10 cellular contexts compared by ENCODE assay signal in the genomic region with DNA sequence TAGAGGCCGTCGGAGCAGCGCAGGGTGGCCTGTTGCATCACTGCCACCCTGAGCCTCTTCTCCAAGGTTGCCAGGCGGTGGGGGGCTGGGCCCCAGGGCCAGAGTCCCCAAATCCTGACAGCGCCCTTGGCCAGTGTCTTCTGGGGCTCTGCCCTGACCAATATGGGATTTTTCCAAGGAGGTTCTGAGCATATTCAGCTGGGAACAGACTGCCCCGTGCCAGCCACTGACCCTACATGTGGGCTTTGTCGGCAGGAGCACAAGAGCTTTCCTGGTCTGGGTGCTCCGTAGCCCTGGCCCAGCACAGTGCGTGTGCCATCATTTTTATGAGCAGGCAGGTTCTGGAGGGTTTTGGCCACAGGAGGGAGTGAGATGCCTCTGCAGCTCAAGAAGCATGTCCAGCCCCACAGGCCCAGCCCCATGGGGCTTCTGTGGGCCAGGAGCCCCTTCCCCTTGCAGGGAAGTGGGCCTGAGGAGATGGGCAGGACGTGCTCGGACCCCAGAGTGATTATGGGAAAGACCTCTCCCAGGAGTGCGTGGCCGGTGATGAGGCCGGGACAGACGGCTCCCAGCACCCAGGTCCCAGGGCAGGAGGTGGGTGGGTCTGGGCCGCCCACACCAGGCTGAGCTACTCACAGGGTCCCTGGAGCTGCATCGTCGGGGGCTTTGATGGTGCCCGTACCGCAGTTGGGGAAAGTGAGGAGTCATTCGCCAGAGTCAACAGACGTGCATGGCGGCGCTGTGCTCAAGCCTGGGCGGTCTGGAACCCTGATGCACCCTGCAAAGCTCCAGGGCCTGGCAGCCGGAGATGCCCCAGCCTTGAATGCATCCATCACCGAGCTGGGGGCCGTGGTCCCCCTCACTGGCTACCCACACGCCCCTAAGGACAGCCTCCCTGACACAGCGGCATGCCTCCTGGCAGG.
A peak's percentile ranks its signal among the peaks of the same experiment; 100 is the strongest.
DNase-seq lines count a peak whose midpoint lies in the region; ATAC-seq, FAIRE-seq and TF ChIP-seq lines count a peak whose summit lies in the region.
"Had no signal": no experiment of that assay in that cellular context is flagged by ENCODE, and none has a peak within 500 bp of the region (broad histone marks: within the 10 kb centered on the region; RNA-seq: fewer than 3 reads in every experiment).

No MANE protein-coding gene starts in this region.

- in situ Hi-C loops in GM13977 (cut with MboI; ENCODE audit: low pct_unique_long_range_greater_than_20kb, low sequenced_read_pairs, unreplicated experiment) = no loop called here
- in situ Hi-C loops in GM12878 (cut with MboI) = no loop called here

- H3K36me3 ChIP-seq in GM12878 (ENCODE audit: control insufficient read depth in 2 of 2, insufficient read depth in 2 of 2, low read length in 1 of 2) (no peaks in the 10 kb centered on the region), hepatocyte (replicated peaks; ENCODE audit: insufficient read depth, low read depth) (no peaks in the 10 kb centered on the region)

- FAIRE-seq in GM12878 (lab: Jason Lieb, UNC) = no peak

- peak; percentile 27 for TF ChIP-seq CTCF in GM13977 (IDR thresholded peaks at IDR 0.05; ENCODE audit: extremely low read depth, insufficient read depth, missing control alignments)
- TF ChIP-seq CTCF in GM12878 (IDR thresholded peaks at IDR 0.05 in 2 of 3, conservative IDR thresholded peaks at IDR 0.05 in 1 of 3; ENCODE audit: control insufficient read depth in 2 of 3, extremely low read depth in 1 of 3, insufficient read depth in 1 of 3, low read depth in 3 of 3, low read length in 3 of 3) = peak in 2 of 3 experiments; percentile 1 to 9; a peak in 1 of 6 replicates
- TF ChIP-seq CTCF in hepatocyte (IDR thresholded peaks at IDR 0.05; ENCODE audit: poor library complexity) = peak; percentile 8

- TF ChIP-seq POLR2A in GM12878 (IDR thresholded peaks at IDR 0.05; ENCODE audit: low read depth, low read length) = no peak

- CTCF ChIA-PET in GM12878 (lab: Yijun Ruan, JAX) = no interaction called here

- ATAC-seq in GM12878 = no peak
- no peak for ATAC-seq in GM19035 (IDR thresholded peaks at IDR 0.05; ENCODE audit: unreplicated experiment)
- ATAC-seq: stimulated activated naive CD8-positive, alpha-beta T cell treated with anti-CD3 and anti-CD28 coated beads, Interleukin-15, amount 100 ng/mL, for 72 hours had no signal

- intact Hi-C loops in GM12878 (cut with micrococcal nuclease; ENCODE audit: unreplicated experiment) = no loop called here

- H3K79me2 ChIP-seq in GM12878 (ENCODE audit: control insufficient read depth, insufficient read depth, low read length) (no peaks in the 10 kb centered on the region), hepatocyte (no peaks in the 10 kb centered on the region)

- H2AFZ ChIP-seq in GM12878 (ENCODE audit: control insufficient read depth, low read depth, low read length) = no peak overlapping the region
- H2AFZ ChIP-seq in hepatocyte = no peak overlapping the region

- WGBS in GM12878 (ENCODE audit: insufficient coverage, insufficient replicate concordance, low lambda C conversion rate, missing lambda C conversion rate) = 48% methylated on average over 30 of the region's 30 CpGs
- 92% methylated on average over 27 of the region's 30 CpGs for WGBS in hepatocyte (ENCODE audit: low lambda C conversion rate, missing lambda C conversion rate)

- H3K9me3 ChIP-seq in GM12878 (replicated peaks; ENCODE audit: control insufficient read depth, insufficient read depth, low read length) = no peaks in the 10 kb centered on the region
- no peaks in the 10 kb centered on the region for H3K9me3 ChIP-seq in hepatocyte (ENCODE audit: low read depth)

- H3K27ac ChIP-seq in GM12878 (ENCODE audit: control insufficient read depth, insufficient read depth) = no peak overlapping the region
- H3K27ac ChIP-seq in hepatocyte = peak overlapping the region; percentile 70
- peak overlapping the region; percentile 38 for H3K27ac ChIP-seq in substantia nigra (ENCODE audit: low read depth, low read length, poor library complexity, severe bottlenecking)

- H3K9ac ChIP-seq in GM12878 (ENCODE audit: control insufficient read depth, insufficient read depth, low read length) = no peak overlapping the region

- H3K4me1 ChIP-seq in GM12878 (ENCODE audit: control insufficient read depth, insufficient read depth, low read length) = no peaks in the 10 kb centered on the region
- H3K4me1 ChIP-seq in hepatocyte (ENCODE audit: insufficient read depth) = peaks cover 32% of the 10 kb centered on the region

- RAD21 ChIA-PET in GM12878 (lab: Charles Lee; ENCODE audit: unreplicated experiment) = no interaction called here

- no peak for TF ChIP-seq EP300 in GM12878 (IDR thresholded peaks at IDR 0.05; ENCODE audit: borderline replicate concordance in 1 of 2, control insufficient read depth in 1 of 2, low read depth in 2 of 2, low read length in 2 of 2)

- DNase-seq in GM13977 (ENCODE audit: low spot score) (peak; percentile 41), GM12878 (ENCODE audit: low read depth, low spot score) (no peak), hepatocyte (ENCODE audit: low spot score) (no peak), substantia nigra (lab: John Stamatoyannopoulos, UW) (peak in 1 of 49 donors; percentile 51), NCI-H1417 treated with DMSO at 0.1 percent for 48 hours (lab: John Stamatoyannopoulos, UW) (no peak), HUDEP-2 (lab: John Stamatoyannopoulos, UW; ENCODE audit: unreplicated experiment in 76 of 76) (no peak), DMS 273 treated with DMSO at 0.1 percent for 48 hours (lab: John Stamatoyannopoulos, UW) (no peak)
- DNase-seq: NCI-H510A treated with DMSO at 0.1 percent for 48 hours; stimulated activated naive CD8-positive, alpha-beta T cell treated with anti-CD3 and anti-CD28 coated beads, Interleukin-15, amount 100 ng/mL, for 72 hours had no signal

- POLR2A ChIA-PET in GM12878 (lab: Charles Lee) = no interaction called here

- BruUV-seq in GM12878 (replicated peaks; lab: Mats Ljungman, UMichigan) = no TSS peak

- H3K27me3 ChIP-seq in GM12878 (replicated peaks in 1 of 2; ENCODE audit: control insufficient read depth in 2 of 2, insufficient read depth in 2 of 2, low read length in 1 of 2) = no peaks in the 10 kb centered on the region; a peak in 2 of 4 replicates
- no peaks in the 10 kb centered on the region for H3K27me3 ChIP-seq in hepatocyte

- TF ChIP-seq RAD21 in GM12878 (IDR thresholded peaks at IDR 0.05; ENCODE audit: insufficient read depth, low read depth, low read length) = no peak

- SMC1A ChIA-PET in GM12878 (lab: Charles Lee; ENCODE audit: uncharacterized antibody, unreplicated experiment) = no interaction called here

- H3K4me3 ChIP-seq in GM12878 = no peak overlapping the region
- no peak overlapping the region for H3K4me3 ChIP-seq in hepatocyte

- no peaks in the 10 kb centered on the region for H4K20me1 ChIP-seq in GM12878 (ENCODE audit: control insufficient read depth, insufficient read depth)
- no peaks in the 10 kb centered on the region for H4K20me1 ChIP-seq in hepatocyte (ENCODE audit: insufficient read depth, poor library complexity, severe bottlenecking)

- no peaks in the 10 kb centered on the region for H3K9me2 ChIP-seq in hepatocyte (replicated peaks; ENCODE audit: insufficient read depth)

- H3K4me2 ChIP-seq in GM12878 (ENCODE audit: control insufficient read depth, insufficient read depth) (no peak overlapping the region), hepatocyte (no peak overlapping the region)

TF ChIP-seq in GM12878, 131 proteins besides CTCF, POLR2A, EP300 and RAD21 (continues in another document):
- TF ChIP-seq CHD1 (IDR thresholded peaks at IDR 0.05; ENCODE audit: low read depth, low read length) (no peak), MYC (IDR thresholded peaks at IDR 0.05; ENCODE audit: insufficient read depth, insufficient read length, insufficient replicate concordance, low read length, severe bottlenecking) (no peak), IKZF1 (conservative IDR thresholded peaks at IDR 0.05) (no peak), SUPT20H (IDR thresholded peaks at IDR 0.05; ENCODE audit: borderline replicate concordance, control insufficient read depth, low read depth, low read length) (no peak), MXI1 (IDR thresholded peaks at IDR 0.05; ENCODE audit: low read depth, low read length) (no peak), ZNF622 (IDR thresholded peaks at IDR 0.05) (no peak)
- TF ChIP-seq, protein P1, sequence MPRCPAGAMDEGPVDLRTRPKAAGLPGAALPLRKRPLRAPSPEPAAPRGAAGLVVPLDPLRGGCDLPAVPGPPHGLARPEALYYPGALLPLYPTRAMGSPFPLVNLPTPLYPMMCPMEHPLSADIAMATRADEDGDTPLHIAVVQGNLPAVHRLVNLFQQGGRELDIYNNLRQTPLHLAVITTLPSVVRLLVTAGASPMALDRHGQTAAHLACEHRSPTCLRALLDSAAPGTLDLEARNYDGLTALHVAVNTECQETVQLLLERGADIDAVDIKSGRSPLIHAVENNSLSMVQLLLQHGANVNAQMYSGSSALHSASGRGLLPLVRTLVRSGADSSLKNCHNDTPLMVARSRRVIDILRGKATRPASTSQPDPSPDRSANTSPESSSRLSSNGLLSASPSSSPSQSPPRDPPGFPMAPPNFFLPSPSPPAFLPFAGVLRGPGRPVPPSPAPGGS (IDR thresholded peaks at IDR 0.05; ENCODE audit: borderline replicate concordance, insufficient read depth, low read depth, low read length, poor library complexity, severe bottlenecking) = no peak
- TF ChIP-seq, protein P2, sequence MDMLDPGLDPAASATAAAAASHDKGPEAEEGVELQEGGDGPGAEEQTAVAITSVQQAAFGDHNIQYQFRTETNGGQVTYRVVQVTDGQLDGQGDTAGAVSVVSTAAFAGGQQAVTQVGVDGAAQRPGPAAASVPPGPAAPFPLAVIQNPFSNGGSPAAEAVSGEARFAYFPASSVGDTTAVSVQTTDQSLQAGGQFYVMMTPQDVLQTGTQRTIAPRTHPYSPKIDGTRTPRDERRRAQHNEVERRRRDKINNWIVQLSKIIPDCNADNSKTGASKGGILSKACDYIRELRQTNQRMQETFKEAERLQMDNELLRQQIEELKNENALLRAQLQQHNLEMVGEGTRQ (IDR thresholded peaks at IDR 0.05; ENCODE audit: borderline replicate concordance, low read depth, low read length) = no peak
